24 cellular contexts compared by ENCODE assay signal in the genomic region with DNA sequence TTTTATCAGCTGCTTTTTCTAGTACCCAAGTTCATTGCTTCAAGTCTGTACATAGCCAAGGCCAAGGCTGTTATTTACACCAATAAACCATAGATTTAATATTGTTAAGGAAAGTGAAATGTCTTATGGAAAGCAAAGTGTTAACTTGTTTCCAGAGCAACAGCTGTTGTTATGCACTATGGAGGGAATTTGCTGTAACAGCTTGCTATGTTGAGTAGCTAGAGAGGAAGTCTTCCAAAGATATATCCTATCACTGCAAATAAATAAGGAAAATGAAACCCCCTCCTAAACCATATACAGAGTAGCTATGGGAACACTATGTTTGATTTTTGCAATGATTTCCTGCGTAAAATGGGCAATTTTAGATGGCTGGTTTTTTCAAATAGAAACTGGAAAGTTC. TPM values are rescaled to one million over a fixed set of nuclear protein-coding genes. Genes with fewer than 3 reads are reported as not detected.
"Had no signal": no experiment of that assay in that cellular context is flagged by ENCODE, and none has a peak within 500 bp of the region (broad histone marks: within the 10 kb centered on the region; RNA-seq: fewer than 3 reads in every experiment).

No MANE protein-coding gene starts in this region.

- H3K9me3 Mint-ChIP-seq: activated T-cell treated with anti-CD3 and anti-CD28 coated beads, Interleukin-2, amount 50 U/mL, for 24 hours; activated T-helper 17 cell treated with anti-CD3 and anti-CD28 coated beads, Interleukin-2, amount 50 U/mL, for 72 hours; central memory CD8-positive, alpha-beta T cell; natural killer cell treated with Interleukin-12 subunit alpha and Interleukin-12 subunit beta and Interleukin-15 and Interleukin-18, amount 100 ng/mL, for 72 hours; stimulated activated naive B cell treated with anti-CD40 and anti-IgM and Interleukin-4, amounts not matched to agents 10 μg/mL and 1 μg/mL and 100 μg/mL, for 72 hours; WTC11 had no signal

- H3K4me1 ChIP-seq: adrenal gland, ascending aorta, right lobe of liver, transverse colon, uterus had no signal

- H3K27me3 ChIP-seq: adrenal gland, ascending aorta, ovary, right lobe of liver, transverse colon, uterus had no signal

- H3K4me3 ChIP-seq: adrenal gland, ascending aorta, coronary artery, ovary, right lobe of liver, smooth muscle cell, transverse colon, uterus had no signal

- H3K27me3 Mint-ChIP-seq: activated naive CD8-positive, alpha-beta T cell; activated T-cell treated with anti-CD3 and anti-CD28 coated beads, Interleukin-2, amount 50 U/mL, for 24 hours; activated T-helper 17 cell treated with anti-CD3 and anti-CD28 coated beads, Interleukin-2, amount 50 U/mL, for 72 hours; central memory CD8-positive, alpha-beta T cell; stimulated activated naive B cell treated with anti-CD40 and anti-IgM and Interleukin-4, amounts not matched to agents 10 μg/mL and 1 μg/mL and 100 μg/mL, for 72 hours had no signal

- ATAC-seq: activated T-helper 17 cell treated with anti-CD3 and anti-CD28 coated beads, Interleukin-2, amount 50 U/mL, for 72 hours; left lobe of liver; natural killer cell treated with Interleukin-12 subunit alpha and Interleukin-12 subunit beta and Interleukin-15 and Interleukin-18, amount 100 ng/mL, for 72 hours; right lobe of liver; stimulated activated naive B cell treated with anti-CD40 and anti-IgM and Interleukin-4, amounts not matched to agents 10 μg/mL and 1 μg/mL and 100 μg/mL, for 72 hours; WTC11 had no signal

- H3K9me3 ChIP-seq: adrenal gland, ascending aorta, ovary, right lobe of liver, transverse colon, uterus had no signal

- H3K27ac Mint-ChIP-seq: activated naive CD8-positive, alpha-beta T cell; activated T-cell treated with anti-CD3 and anti-CD28 coated beads, Interleukin-2, amount 50 U/mL, for 24 hours; activated T-helper 17 cell treated with anti-CD3 and anti-CD28 coated beads, Interleukin-2, amount 50 U/mL, for 72 hours; natural killer cell treated with Interleukin-12 subunit alpha and Interleukin-12 subunit beta and Interleukin-15 and Interleukin-18, amount 100 ng/mL, for 72 hours; stimulated activated naive B cell treated with anti-CD40 and anti-IgM and Interleukin-4, amounts not matched to agents 10 μg/mL and 1 μg/mL and 100 μg/mL, for 72 hours; WTC11 had no signal

- H3K4me3 Mint-ChIP-seq: activated naive CD8-positive, alpha-beta T cell; activated T-cell treated with anti-CD3 and anti-CD28 coated beads, Interleukin-2, amount 50 U/mL, for 24 hours; activated T-helper 17 cell treated with anti-CD3 and anti-CD28 coated beads, Interleukin-2, amount 50 U/mL, for 72 hours; central memory CD8-positive, alpha-beta T cell; natural killer cell treated with Interleukin-12 subunit alpha and Interleukin-12 subunit beta and Interleukin-15 and Interleukin-18, amount 100 ng/mL, for 72 hours; stimulated activated naive B cell treated with anti-CD40 and anti-IgM and Interleukin-4, amounts not matched to agents 10 μg/mL and 1 μg/mL and 100 μg/mL, for 72 hours; WTC11 had no signal

- H3K4me2 ChIP-seq: smooth muscle cell had no signal

- H3K27ac ChIP-seq: adrenal gland, ascending aorta, coronary artery, ovary, right lobe of liver, transverse colon, uterus had no signal

- H3K4me1 Mint-ChIP-seq: activated T-helper 17 cell treated with anti-CD3 and anti-CD28 coated beads, Interleukin-2, amount 50 U/mL, for 72 hours; stimulated activated naive B cell treated with anti-CD40 and anti-IgM and Interleukin-4, amounts not matched to agents 10 μg/mL and 1 μg/mL and 100 μg/mL, for 72 hours had no signal

- DNase-seq: activated CD8-positive, alpha-beta memory T cell treated with anti-CD3 and anti-CD28 coated beads for 24 hours; activated CD8-positive, alpha-beta memory T cell treated with anti-CD3 and anti-CD28 coated beads, Interleukin-2, amount 50 U/mL, for 4 hours; activated T-cell treated with anti-CD3 and anti-CD28 coated beads, Interleukin-2, amount 50 U/mL, for 24 hours; adrenal gland; kidney; midbrain; ovary; right lobe of liver; stimulated activated CD4-positive, alpha-beta T cell treated with anti-CD3 and anti-CD28 coated beads, Interleukin-15, amount 100 ng/mL, for 24 hours; stimulated activated CD4-positive, alpha-beta T cell treated with anti-CD3 and anti-CD28 coated beads, Interleukin-2, amount 100 ng/mL, for 48 hours; stimulated activated CD8-positive, alpha-beta memory T cell treated with anti-CD3 and anti-CD28 coated beads, Interleukin-4, amount 100 ng/mL, for 48 hours; stimulated activated naive B cell treated with anti-CD40 and anti-IgM and Interleukin-4, amounts not matched to agents 10 μg/mL and 1 μg/mL and 100 μg/mL, for 72 hours; T-helper 9 cell; transverse colon; uterus had no signal

- H3K36me3 ChIP-seq: adrenal gland, ascending aorta, ovary, right lobe of liver, transverse colon, uterus had no signal

- H3K36me3 Mint-ChIP-seq: natural killer cell treated with Interleukin-12 subunit alpha and Interleukin-12 subunit beta and Interleukin-15 and Interleukin-18, amount 100 ng/mL, for 72 hours had no signal

RNA-seq across cellular contexts. Expression of a gene that starts 21.1 kb away (rescaled TPM):
- total RNA-seq: ascending aorta had no signal
